Comparison of ENCODE assay signal across 9 cellular contexts in the genomic region with DNA sequence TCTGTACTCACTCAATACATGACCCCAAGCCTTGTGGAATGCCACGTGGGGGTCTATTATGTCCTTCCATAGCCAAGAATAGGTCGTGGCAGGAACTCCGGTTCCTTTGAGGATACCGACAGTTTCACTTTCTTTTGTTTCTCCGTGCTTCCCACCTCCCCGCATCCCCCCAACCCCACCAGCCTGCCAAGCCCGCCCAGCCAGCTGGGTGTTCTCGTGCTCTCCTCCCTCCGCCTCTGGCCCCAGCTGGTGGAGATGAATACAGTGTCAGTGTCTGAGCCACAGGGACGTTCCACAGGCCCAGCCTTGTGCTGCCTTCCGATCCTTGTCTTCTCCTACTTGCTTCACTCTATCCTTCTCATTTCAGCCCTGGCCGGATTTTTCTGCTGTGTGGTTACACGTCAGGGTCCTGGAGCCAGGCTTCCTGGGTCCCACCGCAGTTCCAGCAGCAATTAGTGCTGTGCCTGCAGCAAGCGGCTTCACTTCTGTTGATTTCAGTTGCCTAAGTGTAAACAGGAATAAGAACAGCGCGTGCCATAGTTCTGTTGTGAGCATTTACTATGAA. TPM values are rescaled to one million over a fixed set of nuclear protein-coding genes. Genes with fewer than 3 reads are reported as not detected.
A peak's percentile ranks its signal among the peaks of the same experiment; 100 is the strongest.
DNase-seq lines count a peak whose midpoint lies in the region; ATAC-seq and TF ChIP-seq lines count a peak whose summit lies in the region.
"Had no signal": no experiment of that assay in that cellular context is flagged by ENCODE, and none has a peak within 500 bp of the region (broad histone marks: within the 10 kb centered on the region; RNA-seq: fewer than 3 reads in every experiment).

No MANE protein-coding gene starts in this region.

- no peaks in the 10 kb centered on the region for H3K9me3 Mint-ChIP-seq in activated naive CD8-positive, alpha-beta T cell (ENCODE audit: low read depth)

- H3K27me3 Mint-ChIP-seq in activated naive CD8-positive, alpha-beta T cell = no peaks in the 10 kb centered on the region

- no peaks in the 10 kb centered on the region for H3K36me3 Mint-ChIP-seq in activated naive CD8-positive, alpha-beta T cell

- no peaks in the 10 kb centered on the region; the same call in 1 of the 2 replicates for H3K9me3 ChIP-seq in AG04450 (ENCODE audit: control insufficient read depth, insufficient read depth, low read length)
- H3K9me3 ChIP-seq in HUES48 (ENCODE audit: control insufficient read depth, insufficient read depth, low read length) = no peaks in the 10 kb centered on the region

- H3K27me3 ChIP-seq in AG04450 (ENCODE audit: control insufficient read depth, insufficient read depth, low read length) (no peaks in the 10 kb centered on the region), HUES48 (ENCODE audit: control insufficient read depth, insufficient read depth, low read length) (no peaks in the 10 kb centered on the region)

- H3K4me1 Mint-ChIP-seq in activated naive CD8-positive, alpha-beta T cell (ENCODE audit: low read depth) = peaks cover 50% of the 10 kb centered on the region

- DNase-seq in AG04450 (ENCODE audit: low read depth, low spot score) (peak; percentile 37), head of caudate nucleus (peak; percentile 76 to 95 (median 88)), occipital lobe (lab: John Stamatoyannopoulos, UW) (peak; percentile 76), activated gamma-delta T cell treated with Interleukin-2 at 50 U/mL for 16 hours (no peak)

- peak overlapping the region; percentile 82 for H3K4me3 Mint-ChIP-seq in activated naive CD8-positive, alpha-beta T cell

- no peak for ATAC-seq in GM18517 (IDR thresholded peaks at IDR 0.05; ENCODE audit: unreplicated experiment)
- no peak for ATAC-seq in GM18502 (IDR thresholded peaks at IDR 0.05; ENCODE audit: poor library complexity, unreplicated experiment)

- no peak for TF ChIP-seq CTCF in AG04450 (IDR thresholded peaks at IDR 0.05; ENCODE audit: low read depth, low read length)

- H3K9ac ChIP-seq in HUES48 (ENCODE audit: low read depth, low read length) = no peak overlapping the region

- peak overlapping the region; percentile 63 for H3K4me3 ChIP-seq in AG04450 (ENCODE audit: low read depth, low read length)
- peak overlapping the region; percentile 7; the same call in 1 of the 2 replicates for H3K4me3 ChIP-seq in HUES48 (ENCODE audit: low read depth, low read length)

- H3K27ac Mint-ChIP-seq in activated naive CD8-positive, alpha-beta T cell = peak overlapping the region; percentile 88

- no peaks in the 10 kb centered on the region for H3K36me3 ChIP-seq in HUES48 (ENCODE audit: control insufficient read depth, insufficient read depth, low read length)

- peak overlapping the region; percentile 86 for H3K27ac ChIP-seq in AG04450 (ENCODE audit: low read depth, low read length)
- peak overlapping the region; percentile 33 for H3K27ac ChIP-seq in HUES48 (ENCODE audit: low read depth, low read length)

- CTCF ChIA-PET in AG04450 (lab: Charles Lee) = interaction anchor here (0.7 to 2.0 kb wide), 3 partner anchors 12 to 88 kb away, joined by 3 to 11 read pairs (median 4); no protein-coding TSS in a partner anchor

- intact Hi-C loops in head of caudate nucleus (cut with DNase I) = no loop called here

- POLR2A ChIA-PET in AG04450 (lab: Yijun Ruan, JAX) = interaction anchor here (0.7 kb wide), 1 partner anchor 72 kb away, joined by 6 read pairs; no protein-coding TSS in a partner anchor

- peaks cover 27% of the 10 kb centered on the region for H3K4me1 ChIP-seq in HUES48 (ENCODE audit: control insufficient read depth, insufficient read depth, low read length)

RNA-seq across cellular contexts. Expression of a gene that starts 4.1 kb away (rescaled TPM):
- 26.8 and 39.0 TPM in 2 replicates for polyA plus RNA-seq in AG04450 (2011; rRNA removed)
- polyA minus RNA-seq in AG04450 (2011; rRNA and poly(A)+ RNA removed) = 12.2 and 25.7 TPM in 2 replicates
- 4.2 TPM for total RNA-seq in occipital lobe

RNA-seq across cellular contexts. Expression of a gene that starts 30.2 kb away (rescaled TPM):
- polyA plus RNA-seq in AG04450 (2011; rRNA removed) = 0.11 and 0.32 TPM in 2 replicates
- not detected in 2 replicates for polyA minus RNA-seq in AG04450 (2011; rRNA and poly(A)+ RNA removed)
- not detected for total RNA-seq in occipital lobe
- total RNA-seq: epithelial cell of proximal tubule had no signal

RNA-seq across cellular contexts. Expression of a gene that starts 40.3 kb away (rescaled TPM):
- polyA plus RNA-seq in AG04450 (2011; rRNA removed) = 0.04 and 0.05 TPM in 2 replicates
- polyA minus RNA-seq in AG04450 (2011; rRNA and poly(A)+ RNA removed) = 0.04 and 0.05 TPM in 2 replicates
- 107 TPM for total RNA-seq in occipital lobe

RNA-seq across cellular contexts. Expression of a gene that starts 50.9 kb away (rescaled TPM):
- 34.9 and 41.7 TPM in 2 replicates for polyA plus RNA-seq in AG04450 (2011; rRNA removed)
- 29.8 and 39.7 TPM in 2 replicates for polyA minus RNA-seq in AG04450 (2011; rRNA and poly(A)+ RNA removed)
- total RNA-seq in occipital lobe = 43.4 TPM
